ENCODE assay signal across 17 cellular contexts in genomic region chr14:76262591-76262990, GRCh38.
DNase-seq lines count a peak whose midpoint lies in the region; TF ChIP-seq lines count a peak whose summit lies in the region.
"Had no signal": no experiment of that assay in that cellular context is flagged by ENCODE, and none has a peak within 500 bp of the region (broad histone marks: within the 10 kb centered on the region; RNA-seq: fewer than 3 reads in every experiment).

No MANE protein-coding gene starts in this region.

- no peak for TF ChIP-seq EP300 in esophagus muscularis mucosa (IDR thresholded peaks at IDR 0.05)

- H3K4me3 ChIP-seq in SJCRH30 (no peak overlapping the region), esophagus muscularis mucosa (no peak overlapping the region)
- H3K4me3 ChIP-seq: A549; BLaER1 treated with 17β-estradiol and CSF1 and Interleukin-3, amounts not matched to agents 10 nM and 100 nM had no signal

- peaks cover 15% of the 10 kb centered on the region for H3K27me3 Mint-ChIP-seq in type B pancreatic cell

- no peaks in the 10 kb centered on the region for H3K36me3 Mint-ChIP-seq in type B pancreatic cell
- H3K36me3 Mint-ChIP-seq: CD8-positive, alpha-beta T cell had no signal

- H3K4me1 ChIP-seq in SJCRH30 = peaks cover 32% of the 10 kb centered on the region
- H3K4me1 ChIP-seq in esophagus muscularis mucosa = peaks cover 4 to 8% (median 7%) of the 10 kb centered on the region in 4 donors
- H3K4me1 ChIP-seq: A549, Caco-2 had no signal

- H3K27ac Mint-ChIP-seq in type B pancreatic cell = no peak overlapping the region
- H3K27ac Mint-ChIP-seq: B cell; CD4-positive, alpha-beta T cell; CD8-positive, alpha-beta T cell had no signal

- WGBS in esophagus muscularis mucosa = 95% methylated on average over 5 of the region's 5 CpGs

- no peak for TF ChIP-seq POLR2A in esophagus muscularis mucosa (IDR thresholded peaks at IDR 0.05; ENCODE audit: low read depth)

- no peaks in the 10 kb centered on the region for H3K9me3 Mint-ChIP-seq in type B pancreatic cell
- H3K9me3 Mint-ChIP-seq: CD4-positive, alpha-beta T cell; CD8-positive, alpha-beta T cell had no signal

- H3K9me3 ChIP-seq in SJCRH30 (replicated peaks) (no peaks in the 10 kb centered on the region), esophagus muscularis mucosa (no peaks in the 10 kb centered on the region)
- H3K9me3 ChIP-seq: A549; BLaER1 treated with 17β-estradiol and CSF1 and Interleukin-3, amounts not matched to agents 10 nM and 100 nM; Caco-2 had no signal

- H3K4me1 Mint-ChIP-seq in type B pancreatic cell (ENCODE audit: unreplicated experiment) = peaks cover 12% of the 10 kb centered on the region

- H3K27me3 ChIP-seq in SJCRH30 (no peaks in the 10 kb centered on the region), esophagus muscularis mucosa (no peaks in the 10 kb centered on the region)
- H3K27me3 ChIP-seq: BLaER1 treated with 17β-estradiol and CSF1 and Interleukin-3, amounts not matched to agents 10 nM and 100 nM had no signal

- no peak overlapping the region for H3K4me3 Mint-ChIP-seq in type B pancreatic cell
- H3K4me3 Mint-ChIP-seq: B cell; CD4-positive, alpha-beta T cell; CD8-positive, alpha-beta T cell had no signal

- intact Hi-C loops in esophagus muscularis mucosa (cut with DNase I) = no loop called here

- H3K27ac ChIP-seq in SJCRH30 (peak overlapping the region; percentile 78), esophagus muscularis mucosa (replicated peaks in 1 of 4) (no peak overlapping the region)
- H3K27ac ChIP-seq: 22Rv1; A549; BLaER1 treated with 17β-estradiol and CSF1 and Interleukin-3, amounts not matched to agents 10 nM and 100 nM; C4-2B had no signal

- H3K36me3 ChIP-seq in SJCRH30 (no peaks in the 10 kb centered on the region), esophagus muscularis mucosa (no peaks in the 10 kb centered on the region)
- H3K36me3 ChIP-seq: BLaER1 treated with 17β-estradiol and CSF1 and Interleukin-3, amounts not matched to agents 10 nM and 100 nM had no signal

- TF ChIP-seq CTCF in esophagus muscularis mucosa (IDR thresholded peaks at IDR 0.05) (no peak), type B pancreatic cell (conservative IDR thresholded peaks at IDR 0.05) (no peak)

- no peak for DNase-seq in SJCRH30
- peak; percentile 74 for DNase-seq in esophagus muscularis mucosa (ENCODE audit: extremely low spot score)
- peak; percentile 16 for DNase-seq in type B pancreatic cell (ENCODE audit: extremely low spot score, unreplicated experiment)
- no peak for DNase-seq in NAMALWA (ENCODE audit: low spot score)
- DNase-seq in pons (ENCODE audit: low spot score) = no peak
- DNase-seq: AML-193; Caco-2; Calu3; CD4-positive, alpha-beta T cell; CD8-positive, alpha-beta T cell; DMS79 treated with DMSO at 0.1 percent for 48 hours; GF-D8 had no signal

Comparison
In these comparisons a context has a peak if more than half of its experiments do, and no peak if none do; other contexts are left out.
1. DNase-seq: peak in esophagus muscularis mucosa (single experiment) and type B pancreatic cell (single experiment); none in SJCRH30 (0 of 2), NAMALWA (single experiment) and pons (single experiment).